ENCODE assay signal across 28 cellular contexts in the genomic region with DNA sequence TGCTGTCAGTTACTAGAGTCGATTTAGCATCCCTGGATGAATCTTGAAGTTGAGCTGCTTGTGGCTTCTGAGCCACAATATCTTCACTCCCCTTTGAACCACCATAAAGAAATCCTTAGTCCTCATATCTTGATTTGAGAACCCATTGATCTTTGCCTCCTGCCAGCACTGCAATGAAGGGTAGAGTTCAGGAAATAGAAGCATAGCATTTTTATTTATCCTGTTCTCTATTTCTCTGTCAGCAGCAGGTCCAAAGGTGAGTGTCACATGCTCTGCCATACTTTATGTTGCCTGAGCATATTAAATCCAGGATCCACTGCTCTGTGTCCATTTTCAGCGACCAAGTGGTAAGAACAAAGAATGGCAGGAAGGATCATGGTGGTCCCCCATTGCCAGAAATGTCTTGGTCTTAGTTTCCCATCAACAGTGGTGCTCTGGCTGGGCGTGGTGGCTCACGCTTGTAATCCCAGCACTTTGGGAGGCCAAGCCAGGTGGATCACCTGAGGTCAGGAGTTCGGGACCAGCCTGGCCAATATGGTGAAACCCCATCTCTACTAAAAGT.
"Had no signal": no experiment of that assay in that cellular context is flagged by ENCODE, and none has a peak within 500 bp of the region (broad histone marks: within the 10 kb centered on the region; RNA-seq: fewer than 3 reads in every experiment).

No MANE protein-coding gene starts in this region.

- H3K9me3 Mint-ChIP-seq: activated CD4-positive, alpha-beta memory T cell treated with anti-CD3 and anti-CD28 coated beads for 36 hours; activated CD4-positive, alpha-beta T cell treated with anti-CD3 and anti-CD28 coated beads, Interleukin-2, amount 10 ng/mL, durations not matched to agents 7 days and 5 days; activated naive CD4-positive, alpha-beta T cell treated with anti-CD3 and anti-CD28 coated beads for 36 hours; activated T-cell treated with anti-CD3 and anti-CD28 coated beads, Interleukin-2, amount 50 U/mL, for 4 hours; activated T-helper 17 cell treated with anti-CD3 and anti-CD28 coated beads, Interleukin-2, amount 50 U/mL, for 72 hours; brain; T-helper 1 cell treated with Interleukin-12 subunit alpha and Interleukin-12 subunit beta and Interleukin-4 antibody, amounts not matched to agents 30 μg/mL and 1 μg/mL, for 36 hours; WTC11 had no signal

- FAIRE-seq: astrocyte, K562 had no signal

- ATAC-seq: activated T-cell treated with anti-CD3 and anti-CD28 coated beads, Interleukin-2, amount 50 U/mL, for 4 hours; activated T-helper 17 cell treated with anti-CD3 and anti-CD28 coated beads, Interleukin-2, amount 50 U/mL, for 72 hours; K562; Panc1 had no signal

- DNase-seq: activated CD4-positive, alpha-beta memory T cell treated with anti-CD3 and anti-CD28 coated beads for 36 hours; activated CD4-positive, alpha-beta T cell treated with anti-CD3 and anti-CD28 coated beads for 1 hour; activated CD4-positive, alpha-beta T cell treated with anti-CD3 and anti-CD28 coated beads, Interleukin-2, amount 10 ng/mL, durations not matched to agents 7 days and 5 days; activated CD8-positive, alpha-beta memory T cell treated with anti-CD3 and anti-CD28 coated beads for 24 hours; activated gamma-delta T cell; activated naive CD4-positive, alpha-beta T cell treated with anti-CD3 and anti-CD28 coated beads for 36 hours; activated T-cell treated with anti-CD3 and anti-CD28 coated beads, Interleukin-2, amount 50 U/mL, for 4 hours; amygdala; Kasumi-1; NCI-H1092; NCI-H1417 treated with DMSO at 0.1 percent for 48 hours; NCI-H1694; NCI-H2029; NCI-H2107; NCI-H2171 treated with DMSO at 0.1 percent for 48 hours; NCI-H226; NCI-H526; OCI-M1; SHP77 treated with DMSO at 0.1 percent for 48 hours; T-helper 9 cell had no signal

- H3K4me3 Mint-ChIP-seq: activated CD4-positive, alpha-beta memory T cell treated with anti-CD3 and anti-CD28 coated beads for 36 hours; activated CD4-positive, alpha-beta T cell treated with anti-CD3 and anti-CD28 coated beads, Interleukin-2, amount 10 ng/mL, durations not matched to agents 7 days and 5 days; activated naive CD4-positive, alpha-beta T cell treated with anti-CD3 and anti-CD28 coated beads for 36 hours; activated naive CD8-positive, alpha-beta T cell; activated T-cell treated with anti-CD3 and anti-CD28 coated beads, Interleukin-2, amount 50 U/mL, for 4 hours; activated T-helper 17 cell treated with anti-CD3 and anti-CD28 coated beads, Interleukin-2, amount 50 U/mL, for 72 hours; brain; T-helper 1 cell treated with Interleukin-12 subunit alpha and Interleukin-12 subunit beta and Interleukin-4 antibody, amounts not matched to agents 30 μg/mL and 1 μg/mL, for 36 hours; WTC11 had no signal

- H3K4me3 ChIP-seq: K562 had no signal

- H3K27ac Mint-ChIP-seq: activated CD4-positive, alpha-beta memory T cell treated with anti-CD3 and anti-CD28 coated beads for 36 hours; activated CD4-positive, alpha-beta T cell treated with anti-CD3 and anti-CD28 coated beads, Interleukin-2, amount 10 ng/mL, durations not matched to agents 7 days and 5 days; activated naive CD4-positive, alpha-beta T cell treated with anti-CD3 and anti-CD28 coated beads for 36 hours; activated naive CD8-positive, alpha-beta T cell; activated T-helper 17 cell treated with anti-CD3 and anti-CD28 coated beads, Interleukin-2, amount 50 U/mL, for 72 hours; T-helper 1 cell treated with Interleukin-12 subunit alpha and Interleukin-12 subunit beta and Interleukin-4 antibody, amounts not matched to agents 30 μg/mL and 1 μg/mL, for 36 hours; WTC11 had no signal

- H3K27me3 Mint-ChIP-seq: activated CD4-positive, alpha-beta memory T cell treated with anti-CD3 and anti-CD28 coated beads for 36 hours had no signal

- H3K4me1 Mint-ChIP-seq: activated CD4-positive, alpha-beta T cell treated with anti-CD3 and anti-CD28 coated beads, Interleukin-2, amount 10 ng/mL, durations not matched to agents 7 days and 5 days; activated T-helper 17 cell treated with anti-CD3 and anti-CD28 coated beads, Interleukin-2, amount 50 U/mL, for 72 hours had no signal

- H3K36me3 Mint-ChIP-seq: activated CD4-positive, alpha-beta memory T cell treated with anti-CD3 and anti-CD28 coated beads for 36 hours; activated naive CD8-positive, alpha-beta T cell; brain; WTC11 had no signal
